ENCODE assay signal across 1 cellular context in genomic region chr10:80409121-80409520, GRCh38.
TF ChIP-seq lines count a peak whose summit lies in the region.

No MANE protein-coding gene starts in this region.

TF ChIP-seq in endothelial cell of umbilical vein, 7 proteins besides CTCF, POLR2A, EP300 and RAD21:
- no peak for TF ChIP-seq GATA2 (IDR thresholded peaks at IDR 0.05; ENCODE audit: insufficient read depth, insufficient read length, low read depth, low read length)
- TF ChIP-seq JUN (IDR thresholded peaks at IDR 0.05; ENCODE audit: borderline replicate concordance, insufficient read depth, insufficient read length, low read depth): no peak
- TF ChIP-seq MYC (IDR thresholded peaks at IDR 0.05; ENCODE audit: low read depth, low read length): no peak
- TF ChIP-seq MAX (IDR thresholded peaks at IDR 0.05; ENCODE audit: insufficient read depth, insufficient read length): no peak
- no peak for TF ChIP-seq EZH2 (IDR thresholded peaks at IDR 0.05; ENCODE audit: borderline replicate concordance, low read depth, low read length, severe bottlenecking)
- no peak for TF ChIP-seq POLR2AphosphoS5 (IDR thresholded peaks at IDR 0.05; ENCODE audit: insufficient read depth, low read depth, low read length)
- TF ChIP-seq FOS (IDR thresholded peaks at IDR 0.05; ENCODE audit: borderline replicate concordance, insufficient read depth, low read length): no peak
